In genomic region chr1:198959032-198959431, GRCh38 we compare ENCODE assay signal across 16 cellular contexts.
"Had no signal": no experiment of that assay in that cellular context is flagged by ENCODE, and none has a peak within 500 bp of the region (broad histone marks: within the 10 kb centered on the region; RNA-seq: fewer than 3 reads in every experiment).

No MANE protein-coding gene starts in this region.

- H3K27ac ChIP-seq: body of pancreas, coronary artery, esophagus muscularis mucosa, hepatocyte, stomach, testis, upper lobe of left lung had no signal

- DNase-seq: amniotic stem cell; body of pancreas; caudate nucleus; islet precursor cell; mammary epithelial cell; posterior cingulate gyrus; retina; stimulated activated CD4-positive, alpha-beta T cell treated with anti-CD3 and anti-CD28 coated beads, Interleukin-12 subunit alpha, Interleukin-12 subunit beta, amount 100 ng/mL, for 4 hours; stimulated activated CD4-positive, alpha-beta T cell treated with anti-CD3 and anti-CD28 coated beads, Interleukin-2, amount 100 ng/mL, for 24 hours; stomach; testis; upper lobe of left lung had no signal

- ATAC-seq: body of pancreas, left lobe of liver had no signal

- H3K9me3 ChIP-seq: body of pancreas, testis had no signal

- H3K36me3 ChIP-seq: esophagus muscularis mucosa, stomach, upper lobe of left lung had no signal

- H3K4me1 ChIP-seq: body of pancreas, esophagus muscularis mucosa, stomach, testis, upper lobe of left lung had no signal

- H3K4me3 ChIP-seq: body of pancreas, coronary artery, esophagus muscularis mucosa, hepatocyte, stomach, testis, upper lobe of left lung had no signal

- H3K27me3 ChIP-seq: body of pancreas, esophagus muscularis mucosa, hepatocyte, stomach, testis, upper lobe of left lung had no signal
